Comparison of ENCODE assay signal across 9 cellular contexts in the genomic region with DNA sequence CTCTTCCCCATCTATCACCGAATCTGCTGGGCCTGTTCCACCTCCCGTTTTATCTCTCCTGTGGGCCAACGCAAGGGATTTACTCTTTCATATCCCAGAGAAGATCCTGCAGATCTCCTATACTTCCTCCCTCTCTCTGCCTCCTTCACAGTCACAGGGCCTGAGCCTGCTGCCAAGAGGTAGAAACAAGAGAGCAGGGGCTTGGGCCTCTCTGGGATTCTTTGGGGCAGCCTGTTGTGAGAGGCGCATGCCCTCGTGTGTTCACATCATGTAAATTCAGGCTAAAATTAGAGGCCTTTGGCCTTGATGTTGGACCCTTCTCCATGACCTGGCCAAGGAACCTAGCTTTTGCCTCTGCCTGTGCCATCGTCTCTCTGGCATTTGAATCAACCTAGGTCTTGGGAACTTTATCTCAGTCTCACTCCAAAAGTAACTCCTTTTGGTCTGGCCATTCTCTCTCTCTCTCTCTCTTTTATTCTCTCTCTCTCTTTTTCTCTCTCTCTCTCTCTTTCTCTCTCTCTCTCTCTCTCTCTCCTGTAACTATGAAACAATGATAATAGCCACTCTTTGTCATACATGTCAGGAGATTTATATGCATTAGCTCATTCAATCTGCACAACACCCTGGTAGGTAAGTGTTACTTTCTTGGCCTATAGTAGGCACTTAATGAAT. TPM values are rescaled to one million over a fixed set of nuclear protein-coding genes. Genes with fewer than 3 reads are reported as not detected.
DNase-seq lines count a peak whose midpoint lies in the region; ATAC-seq and TF ChIP-seq lines count a peak whose summit lies in the region.
"Had no signal": no experiment of that assay in that cellular context is flagged by ENCODE, and none has a peak within 500 bp of the region (broad histone marks: within the 10 kb centered on the region; RNA-seq: fewer than 3 reads in every experiment).

No MANE protein-coding gene starts in this region.

- no peak overlapping the region for H3K4me2 ChIP-seq in MM.1S (ENCODE audit: low read depth, low read length)

- H3K27ac ChIP-seq in HEK293 (ENCODE audit: extremely low read depth, low read depth, low read length) = no peak overlapping the region
- no peak overlapping the region for H3K27ac ChIP-seq in RWPE2 (ENCODE audit: poor library complexity, severe bottlenecking)
- H3K27ac ChIP-seq in MM.1S (ENCODE audit: low read length) = no peak overlapping the region
- H3K27ac ChIP-seq: vagina had no signal

- H3F3A ChIP-seq in MM.1S (ENCODE audit: insufficient read depth, low read length) = no peaks in the 10 kb centered on the region

- no peaks in the 10 kb centered on the region for H3K9me2 ChIP-seq in MM.1S (replicated peaks; ENCODE audit: insufficient read depth, low read length)

- CTCF ChIA-PET in HEK293 (lab: Yijun Ruan, JAX) = interaction anchor here (0.6 to 5.1 kb wide), 16 partner anchors 8 to 1114 kb away, joined by 3 to 62 read pairs (median 5); partner anchors contain the start of gene EFNB1

- H3K27me3 ChIP-seq in RWPE2 (ENCODE audit: insufficient read depth, poor library complexity, severe bottlenecking) (no peaks in the 10 kb centered on the region), MM.1S (replicated peaks; ENCODE audit: insufficient read depth, low read length) (no peaks in the 10 kb centered on the region)
- H3K27me3 ChIP-seq: vagina had no signal

- intact Hi-C loops in sciatic nerve (cut with DNase I) = no loop called here

- DNase-seq in RWPE2 (ENCODE audit: low spot score) (no peak), fibroblast of villous mesenchyme (ENCODE audit: low read depth) (no peak), sciatic nerve (ENCODE audit: low spot score) (no peak), MM.1S (no peak)
- DNase-seq in activated CD4-positive, alpha-beta T cell treated with anti-CD3 and anti-CD28 coated beads, Interleukin-2, amount 50 U/mL, for 48 hours = no peak
- DNase-seq in central memory CD4-positive, alpha-beta T cell = no peak
- DNase-seq: KG1 had no signal

- H3K9me3 ChIP-seq in HEK293 (ENCODE audit: control insufficient read depth, insufficient read depth, low read depth, low read length) (peaks cover 9% of the 10 kb centered on the region), RWPE2 (ENCODE audit: severe bottlenecking) (no peaks in the 10 kb centered on the region), MM.1S (replicated peaks; ENCODE audit: insufficient read depth, low read length) (no peaks in the 10 kb centered on the region)
- H3K9me3 ChIP-seq: vagina had no signal

- H3K9ac ChIP-seq in MM.1S (ENCODE audit: low read length) = no peak overlapping the region

- H3K79me2 ChIP-seq in MM.1S (ENCODE audit: low read length) = no peaks in the 10 kb centered on the region

- H3K36me3 ChIP-seq in HEK293 (ENCODE audit: control insufficient read depth in 2 of 2, insufficient read depth in 1 of 2, low read length in 2 of 2) = no peaks in the 10 kb centered on the region
- H3K36me3 ChIP-seq in RWPE2 (ENCODE audit: low read depth) = no peaks in the 10 kb centered on the region
- H3K36me3 ChIP-seq in MM.1S (replicated peaks; ENCODE audit: insufficient read depth, low read length) = no peaks in the 10 kb centered on the region
- H3K36me3 ChIP-seq: vagina had no signal

- ATAC-seq in RWPE2 (ENCODE audit: low read depth) (peak; percentile 35; the same call in 1 of the 3 replicates), sciatic nerve (peak; percentile 90)

- TF ChIP-seq CTCF in HEK293 (tag by site-specific recombination; IDR thresholded peaks at IDR 0.05) (no peak), RWPE2 (IDR thresholded peaks at IDR 0.05; ENCODE audit: poor library complexity, severe bottlenecking) (peak; percentile 29), fibroblast of villous mesenchyme (IDR thresholded peaks at IDR 0.05; ENCODE audit: insufficient read depth, low read depth, low read length) (peak; percentile 31), MM.1S (IDR thresholded peaks at IDR 0.05; ENCODE audit: low read length) (no peak)

- H3K4me3 ChIP-seq in HEK293 (ENCODE audit: low read depth, low read length) (no peak overlapping the region), RWPE2 (ENCODE audit: severe bottlenecking) (no peak overlapping the region), fibroblast of villous mesenchyme (ENCODE audit: low read depth, low read length) (no peak overlapping the region), MM.1S (ENCODE audit: low read length) (no peak overlapping the region)
- H3K4me3 ChIP-seq: vagina had no signal

- H2AFZ ChIP-seq in MM.1S (ENCODE audit: low read length) = no peak overlapping the region

- no peaks in the 10 kb centered on the region for H4K20me1 ChIP-seq in MM.1S (ENCODE audit: insufficient read depth, low read length)

- POLR2A ChIA-PET in HEK293 (lab: Yijun Ruan, JAX) = no interaction called here

- H3K4me1 ChIP-seq in HEK293 (ENCODE audit: control insufficient read depth, insufficient read depth, low read length) (no peaks in the 10 kb centered on the region), RWPE2 (ENCODE audit: insufficient read depth, poor library complexity, severe bottlenecking) (no peaks in the 10 kb centered on the region), MM.1S (ENCODE audit: low read length) (no peaks in the 10 kb centered on the region)
- H3K4me1 ChIP-seq: vagina had no signal

TF ChIP-seq in HEK293, 187 proteins besides CTCF, POLR2A, EP300 and RAD21:
- no peak for TF ChIP-seq TCF7L2 (IDR thresholded peaks at IDR 0.05; ENCODE audit: borderline replicate concordance, low read depth, low read length)
- TF ChIP-seq ZNF596 (tag by site-specific recombination; IDR thresholded peaks at IDR 0.05) = peak; percentile 98
- no peak for TF ChIP-seq ZNF707 (tag by site-specific recombination; IDR thresholded peaks at IDR 0.05)
- no peak for TF ChIP-seq KLF10 (tag by site-specific recombination; IDR thresholded peaks at IDR 0.05)
- peak; percentile 5; the same call in 1 of the 2 replicates for TF ChIP-seq ZNF654 (tag by site-specific recombination; IDR thresholded peaks at IDR 0.05; ENCODE audit: low read depth)

RNA-seq across cellular contexts. Expression of gene EFNB1, which starts 20.0 kb away (rescaled TPM):
- 10.6 and 24.6 TPM in 2 replicates for total RNA-seq in fibroblast of villous mesenchyme
- 69.5 TPM for total RNA-seq in sciatic nerve

Comparison
In these comparisons a context has a peak if more than half of its experiments do, and no peak if none do; other contexts are left out.
1. CTCF ChIP-seq: peak in RWPE2 (single experiment) and fibroblast of villous mesenchyme (single experiment); none in HEK293 (single experiment) and MM.1S (single experiment).